ENCODE assay signal across 10 cellular contexts in the genomic region with DNA sequence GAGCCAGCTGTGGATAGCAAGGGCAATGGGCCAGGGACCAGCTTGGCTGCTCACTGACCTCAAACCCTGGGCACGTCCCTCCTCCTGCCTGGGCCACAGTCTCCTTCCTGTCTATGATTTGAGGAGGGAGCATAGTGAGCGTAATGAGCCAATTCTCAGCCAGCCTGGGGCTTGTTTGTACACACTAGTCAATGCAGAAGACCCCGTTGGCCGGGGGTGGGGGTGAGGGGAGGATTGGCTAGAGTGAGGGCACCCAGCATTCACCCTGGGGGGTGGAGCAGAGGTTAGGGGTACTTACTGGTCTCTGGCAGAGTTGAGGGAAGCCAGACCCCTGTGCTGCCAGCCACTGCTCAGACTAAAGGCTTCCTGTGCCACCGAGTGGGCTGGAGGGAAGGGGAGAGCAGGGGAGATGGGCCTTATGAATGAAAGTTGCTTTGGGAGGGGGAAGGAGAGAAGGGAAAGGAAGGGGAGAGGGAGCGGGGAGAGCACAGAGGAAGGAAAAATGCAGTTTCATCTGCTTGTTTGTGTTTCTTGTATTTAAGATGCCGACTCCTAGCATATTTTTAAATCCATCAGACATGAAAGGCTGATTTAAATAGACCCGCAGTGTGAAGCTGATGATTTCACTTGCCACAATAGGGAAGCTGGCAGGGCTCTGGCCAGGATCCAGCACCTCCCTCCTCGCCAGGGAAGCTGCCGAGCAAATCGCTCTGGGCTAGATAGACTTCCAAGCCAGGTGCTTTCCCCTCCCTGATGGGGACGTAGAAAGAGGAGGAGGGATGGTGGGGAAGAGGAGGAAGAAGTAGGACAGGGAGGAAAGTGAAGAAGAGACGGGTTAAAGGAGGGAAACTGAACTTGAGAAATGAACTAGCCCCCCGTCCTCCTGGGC.
DNase-seq lines count a peak whose midpoint lies in the region; ATAC-seq and TF ChIP-seq lines count a peak whose summit lies in the region.
"Had no signal": no experiment of that assay in that cellular context is flagged by ENCODE, and none has a peak within 500 bp of the region (broad histone marks: within the 10 kb centered on the region; RNA-seq: fewer than 3 reads in every experiment).

No MANE protein-coding gene starts in this region.

- H3K27me3 Mint-ChIP-seq in effector memory CD8-positive, alpha-beta T cell = peaks cover 9 to 18% of the 10 kb centered on the region in 2 donors

- H3K36me3 ChIP-seq in SK-N-MC (ENCODE audit: insufficient read depth, low read length) (no peaks in the 10 kb centered on the region), transverse colon (no peaks in the 10 kb centered on the region)

- TF ChIP-seq POLR2A in transverse colon (IDR thresholded peaks at IDR 0.05) = no peak

- H3K9ac ChIP-seq in SK-N-MC (ENCODE audit: insufficient read length) = no peak overlapping the region

- peaks cover 5% of the 10 kb centered on the region for H3K4me1 ChIP-seq in right cardiac atrium (ENCODE audit: control insufficient read depth, insufficient read depth, low read length)
- peaks cover 0 to 7% (median 0%) of the 10 kb centered on the region in 4 donors for H3K4me1 ChIP-seq in transverse colon
- H3K4me1 ChIP-seq: A549 had no signal

- H3K4me3 ChIP-seq in SK-N-MC (peak overlapping the region; percentile 36), right cardiac atrium (ENCODE audit: low read length) (no peak overlapping the region), transverse colon (no peak overlapping the region)
- H3K4me3 ChIP-seq: A549 had no signal

- peak overlapping the region in 1 of 2 donors; percentile 78 for H3K27ac Mint-ChIP-seq in effector memory CD8-positive, alpha-beta T cell
- H3K27ac Mint-ChIP-seq: nephron had no signal

- H3K27me3 ChIP-seq in right cardiac atrium (ENCODE audit: control insufficient read depth, insufficient read depth) (no peaks in the 10 kb centered on the region), transverse colon (no peaks in the 10 kb centered on the region)

- H3K36me3 Mint-ChIP-seq in effector memory CD8-positive, alpha-beta T cell (ENCODE audit: insufficient read depth) = peaks cover 3% of the 10 kb centered on the region

- H3K4me3 Mint-ChIP-seq in effector memory CD8-positive, alpha-beta T cell = no peak overlapping the region
- H3K4me3 Mint-ChIP-seq: nephron had no signal

- peaks cover 0 to 4% of the 10 kb centered on the region in 2 donors for H3K9me3 Mint-ChIP-seq in effector memory CD8-positive, alpha-beta T cell

- in situ Hi-C loops in transverse colon (cut with MboI; ENCODE audit: low pct_ligation_motif_present in 1 of 4, low pct_unique_long_range_greater_than_20kb in 1 of 4, low sequenced_read_pairs in 3 of 4) = no loop called here

- peaks cover 3 to 5% of the 10 kb centered on the region in 2 donors for H3K4me1 Mint-ChIP-seq in effector memory CD8-positive, alpha-beta T cell (ENCODE audit: low read depth in 2 of 2)

- H3K9me3 ChIP-seq in SK-N-MC (ENCODE audit: low read depth, low read length) = no peaks in the 10 kb centered on the region
- H3K9me3 ChIP-seq in right cardiac atrium (ENCODE audit: control insufficient read depth, low read length) = no peaks in the 10 kb centered on the region
- no peaks in the 10 kb centered on the region for H3K9me3 ChIP-seq in transverse colon
- H3K9me3 ChIP-seq: A549 had no signal

- intact Hi-C loops in right cardiac atrium (cut with DNase I) = loop anchor here in 1 of 4 donors (10.0 kb wide), 1 partner anchor 110 kb away; the partner anchor contains the start of gene PRMT8
- intact Hi-C loops in transverse colon (cut with DNase I; ENCODE audit: low total_unique reads) = no loop called here

- 11% methylated on average over 14 of the region's 14 CpGs for WGBS in right cardiac atrium
- WGBS in transverse colon (ENCODE audit: low coverage in 1 of 2), 2 donors = 9 to 17% methylated on average over 11 to 14 of the region's 14 CpGs

- ATAC-seq in right cardiac atrium (peak; percentile 57 to 61), GM18868 (IDR thresholded peaks at IDR 0.05; ENCODE audit: unreplicated experiment) (no peak), HG02588 (IDR thresholded peaks at IDR 0.05; ENCODE audit: unreplicated experiment) (no peak)
- no peak for ATAC-seq in effector memory CD8-positive, alpha-beta T cell (replicated peaks)
- ATAC-seq: A549 had no signal

- TF ChIP-seq CTCF in transverse colon (IDR thresholded peaks at IDR 0.05) = no peak

- DNase-seq in NCI-H1436 (lab: John Stamatoyannopoulos, UW) (peak; percentile 49), NCI-H1436 treated with DMSO at 0.1 percent for 48 hours (lab: John Stamatoyannopoulos, UW) (no peak), SK-N-MC (ENCODE audit: low read depth, low spot score) (peak; percentile 22), right cardiac atrium (peak; percentile 66 to 91 (median 88)), transverse colon (peak; percentile 39)
- no peak for DNase-seq in effector memory CD8-positive, alpha-beta T cell

- no peak for TF ChIP-seq EP300 in transverse colon (IDR thresholded peaks at IDR 0.05; ENCODE audit: low read depth)

- H3K27ac ChIP-seq in SK-N-MC = peak overlapping the region; percentile 63; the same call in 1 of the 2 replicates
- peak overlapping the region; percentile 88 for H3K27ac ChIP-seq in right cardiac atrium (ENCODE audit: low read length)
- H3K27ac ChIP-seq in transverse colon = no peak overlapping the region
- H3K27ac ChIP-seq: A549 had no signal

Comparison
In these comparisons a context has a peak if more than half of its experiments do, and no peak if none do; other contexts are left out.
1. DNase-seq: peak in NCI-H1436 (single experiment), SK-N-MC (single experiment), right cardiac atrium (3 of 3) and transverse colon (single experiment); none in NCI-H1436 treated with DMSO at 0.1 percent for 48 hours (single experiment) and effector memory CD8-positive, alpha-beta T cell (0 of 3).
2. H3K27ac ChIP-seq: peak in SK-N-MC (single experiment) and right cardiac atrium (single experiment); none in transverse colon (0 of 4).
3. ATAC-seq: peak in right cardiac atrium (2 of 2); none in GM18868 (single experiment), HG02588 (single experiment) and effector memory CD8-positive, alpha-beta T cell (single experiment).